Comparison of ENCODE assay signal across 16 cellular contexts in the genomic region with DNA sequence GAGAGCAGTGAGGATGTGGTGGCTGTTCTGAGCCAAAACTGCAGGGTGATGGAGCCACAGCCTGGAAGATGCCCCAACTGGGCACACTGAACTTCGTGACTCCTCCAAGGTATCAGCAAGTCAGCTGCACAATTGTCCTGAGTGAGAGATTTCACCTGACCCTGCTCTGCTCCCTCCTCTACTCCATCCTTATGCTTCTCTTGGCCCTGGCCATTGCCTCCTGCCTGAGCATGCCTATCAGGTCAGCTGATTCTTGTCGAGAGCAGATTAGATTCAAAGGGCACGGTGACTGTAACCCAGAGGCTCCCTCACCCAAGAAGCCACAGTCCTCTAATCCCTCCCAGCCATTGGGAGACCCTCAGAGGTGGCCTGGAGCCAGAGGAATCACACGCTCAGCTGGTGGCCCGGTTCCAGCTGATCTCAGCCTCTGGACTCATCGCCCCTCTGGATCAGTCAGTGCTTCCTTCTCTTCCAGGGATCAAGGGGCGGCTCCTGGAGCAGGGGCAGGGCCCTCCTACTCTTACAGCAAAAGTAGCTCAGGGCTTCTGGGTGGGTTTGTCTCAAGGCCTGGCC.
"Had no signal": no experiment of that assay in that cellular context is flagged by ENCODE, and none has a peak within 500 bp of the region (broad histone marks: within the 10 kb centered on the region; RNA-seq: fewer than 3 reads in every experiment).

No MANE protein-coding gene starts in this region.

- H3K4me3 ChIP-seq: dorsolateral prefrontal cortex, prostate gland, spleen, upper lobe of left lung had no signal

- DNase-seq: activated CD4-positive, alpha-beta memory T cell treated with anti-CD3 and anti-CD28 coated beads, Interleukin-2, amount 10 ng/mL, durations not matched to agents 7 days and 5 days; activated CD4-positive, alpha-beta T cell treated with anti-CD3 and anti-CD28 coated beads for 4 hours; activated effector memory CD4-positive, alpha-beta T cell treated with Interleukin-2 at 50 U/mL for 16 hours; activated naive CD4-positive, alpha-beta T cell treated with anti-CD3 and anti-CD28 coated beads, Interleukin-2, amount 50 U/mL, for 16 hours; activated T-cell treated with anti-CD3 and anti-CD28 coated beads, Interleukin-2, amount 50 U/mL, for 4 hours; dorsolateral prefrontal cortex; erythroblast; islet precursor cell; natural killer cell; spleen; stimulated activated naive CD8-positive, alpha-beta T cell treated with anti-CD3 and anti-CD28 coated beads, Interleukin-15, amount 100 ng/mL, for 72 hours; T-helper 17 cell; upper lobe of left lung had no signal

- ATAC-seq: activated T-cell treated with anti-CD3 and anti-CD28 coated beads, Interleukin-2, amount 50 U/mL, for 4 hours; left lobe of liver; natural killer cell; sciatic nerve; stimulated activated naive CD8-positive, alpha-beta T cell treated with anti-CD3 and anti-CD28 coated beads, Interleukin-15, amount 100 ng/mL, for 72 hours; T-helper 17 cell had no signal

- H3K36me3 ChIP-seq: prostate gland, spleen, upper lobe of left lung had no signal

- H3K27me3 ChIP-seq: dorsolateral prefrontal cortex, upper lobe of left lung had no signal

- H3K27ac ChIP-seq: dorsolateral prefrontal cortex, prostate gland, spleen, upper lobe of left lung had no signal

- H3K9me3 ChIP-seq: prostate gland, spleen, upper lobe of left lung had no signal
